ENCODE assay signal across 1 cellular context in the genomic region with DNA sequence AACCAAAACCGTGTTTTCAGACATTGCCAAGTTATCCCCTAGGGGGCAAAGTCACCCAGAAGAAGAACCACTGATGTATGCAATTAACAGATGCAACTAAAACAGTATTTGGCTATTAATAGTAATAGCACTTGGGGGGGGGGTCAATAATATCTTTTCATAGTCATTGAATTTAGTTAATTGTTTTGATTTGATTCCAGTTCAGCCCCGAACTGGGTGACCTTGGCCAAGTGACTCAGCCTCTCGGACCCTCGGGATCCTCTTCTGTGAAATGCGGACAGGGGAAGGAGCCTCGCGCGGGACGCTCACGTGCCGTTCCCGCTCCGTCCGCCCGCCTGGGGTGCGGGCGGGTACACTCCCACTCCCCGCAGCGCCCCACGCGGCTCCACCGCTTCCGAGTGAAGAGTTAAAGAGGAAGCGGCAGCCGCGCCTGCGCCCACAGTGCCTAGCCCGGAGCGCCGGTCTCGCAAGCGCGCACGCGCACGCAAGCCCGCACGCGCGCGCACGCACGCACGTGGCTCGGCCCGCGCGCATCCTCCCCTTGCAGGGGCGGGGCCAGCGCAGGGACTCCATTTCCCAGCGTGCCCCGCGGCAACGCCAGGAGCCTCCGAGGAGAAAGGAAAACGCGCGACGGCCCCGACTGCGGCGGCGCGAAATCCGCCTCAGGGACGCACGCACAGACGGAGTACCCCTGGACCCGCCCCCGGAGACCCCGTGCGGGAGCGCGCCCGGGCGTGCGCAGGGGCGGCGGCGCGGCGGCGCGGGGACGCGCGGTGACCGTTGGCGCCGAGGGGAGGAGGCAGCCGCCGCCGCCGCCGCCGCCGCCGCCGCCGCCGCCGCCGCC.
TF ChIP-seq lines count a peak whose summit lies in the region.

Gene DAZAP1 (plus strand): TSS at position 769 of the 844 bp plus-strand sequence. CDS start 188 bp downstream, outside the sequence.

TF ChIP-seq in HEK293, 187 proteins besides CTCF, POLR2A, EP300 and RAD21 (continued from another document and continues in another):
- TF ChIP-seq, protein P1, sequence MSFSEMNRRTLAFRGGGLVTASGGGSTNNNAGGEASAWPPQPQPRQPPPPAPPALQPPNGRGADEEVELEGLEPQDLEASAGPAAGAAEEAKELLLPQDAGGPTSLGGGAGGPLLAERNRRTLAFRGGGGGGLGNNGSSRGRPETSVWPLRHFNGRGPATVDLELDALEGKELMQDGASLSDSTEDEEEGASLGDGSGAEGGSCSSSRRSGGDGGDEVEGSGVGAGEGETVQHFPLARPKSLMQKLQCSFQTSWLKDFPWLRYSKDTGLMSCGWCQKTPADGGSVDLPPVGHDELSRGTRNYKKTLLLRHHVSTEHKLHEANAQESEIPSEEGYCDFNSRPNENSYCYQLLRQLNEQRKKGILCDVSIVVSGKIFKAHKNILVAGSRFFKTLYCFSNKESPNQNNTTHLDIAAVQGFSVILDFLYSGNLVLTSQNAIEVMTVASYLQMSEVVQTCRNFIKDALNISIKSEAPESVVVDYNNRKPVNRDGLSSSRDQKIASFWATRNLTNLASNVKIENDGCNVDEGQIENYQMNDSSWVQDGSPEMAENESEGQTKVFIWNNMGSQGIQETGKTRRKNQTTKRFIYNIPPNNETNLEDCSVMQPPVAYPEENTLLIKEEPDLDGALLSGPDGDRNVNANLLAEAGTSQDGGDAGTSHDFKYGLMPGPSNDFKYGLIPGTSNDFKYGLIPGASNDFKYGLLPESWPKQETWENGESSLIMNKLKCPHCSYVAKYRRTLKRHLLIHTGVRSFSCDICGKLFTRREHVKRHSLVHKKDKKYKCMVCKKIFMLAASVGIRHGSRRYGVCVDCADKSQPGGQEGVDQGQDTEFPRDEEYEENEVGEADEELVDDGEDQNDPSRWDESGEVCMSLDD (tag by site-specific recombination; IDR thresholded peaks at IDR 0.05): peak; percentile 87
- peak; percentile 69 for TF ChIP-seq ZNF335 (tag by site-specific recombination; conservative IDR thresholded peaks at IDR 0.05)
- TF ChIP-seq ZNF768 (tag by site-specific recombination; IDR thresholded peaks at IDR 0.05): no peak; the same call in 1 of the 2 replicates
- TF ChIP-seq, protein P2, sequence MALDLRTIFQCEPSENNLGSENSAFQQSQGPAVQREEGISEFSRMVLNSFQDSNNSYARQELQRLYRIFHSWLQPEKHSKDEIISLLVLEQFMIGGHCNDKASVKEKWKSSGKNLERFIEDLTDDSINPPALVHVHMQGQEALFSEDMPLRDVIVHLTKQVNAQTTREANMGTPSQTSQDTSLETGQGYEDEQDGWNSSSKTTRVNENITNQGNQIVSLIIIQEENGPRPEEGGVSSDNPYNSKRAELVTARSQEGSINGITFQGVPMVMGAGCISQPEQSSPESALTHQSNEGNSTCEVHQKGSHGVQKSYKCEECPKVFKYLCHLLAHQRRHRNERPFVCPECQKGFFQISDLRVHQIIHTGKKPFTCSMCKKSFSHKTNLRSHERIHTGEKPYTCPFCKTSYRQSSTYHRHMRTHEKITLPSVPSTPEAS (tag by site-specific recombination; IDR thresholded peaks at IDR 0.05): no peak
- TF ChIP-seq ZNF223 (tag by site-specific recombination; IDR thresholded peaks at IDR 0.05): no peak
- no peak for TF ChIP-seq ZNF747 (tag by site-specific recombination; IDR thresholded peaks at IDR 0.05)
- TF ChIP-seq, protein P3, sequence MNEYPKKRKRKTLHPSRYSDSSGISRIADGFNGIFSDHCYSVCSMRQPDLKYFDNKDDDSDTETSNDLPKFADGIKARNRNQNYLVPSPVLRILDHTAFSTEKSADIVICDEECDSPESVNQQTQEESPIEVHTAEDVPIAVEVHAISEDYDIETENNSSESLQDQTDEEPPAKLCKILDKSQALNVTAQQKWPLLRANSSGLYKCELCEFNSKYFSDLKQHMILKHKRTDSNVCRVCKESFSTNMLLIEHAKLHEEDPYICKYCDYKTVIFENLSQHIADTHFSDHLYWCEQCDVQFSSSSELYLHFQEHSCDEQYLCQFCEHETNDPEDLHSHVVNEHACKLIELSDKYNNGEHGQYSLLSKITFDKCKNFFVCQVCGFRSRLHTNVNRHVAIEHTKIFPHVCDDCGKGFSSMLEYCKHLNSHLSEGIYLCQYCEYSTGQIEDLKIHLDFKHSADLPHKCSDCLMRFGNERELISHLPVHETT (tag by site-specific recombination; IDR thresholded peaks at IDR 0.05): peak; percentile 59; the same call in 1 of the 2 replicates
- TF ChIP-seq, protein P4, sequence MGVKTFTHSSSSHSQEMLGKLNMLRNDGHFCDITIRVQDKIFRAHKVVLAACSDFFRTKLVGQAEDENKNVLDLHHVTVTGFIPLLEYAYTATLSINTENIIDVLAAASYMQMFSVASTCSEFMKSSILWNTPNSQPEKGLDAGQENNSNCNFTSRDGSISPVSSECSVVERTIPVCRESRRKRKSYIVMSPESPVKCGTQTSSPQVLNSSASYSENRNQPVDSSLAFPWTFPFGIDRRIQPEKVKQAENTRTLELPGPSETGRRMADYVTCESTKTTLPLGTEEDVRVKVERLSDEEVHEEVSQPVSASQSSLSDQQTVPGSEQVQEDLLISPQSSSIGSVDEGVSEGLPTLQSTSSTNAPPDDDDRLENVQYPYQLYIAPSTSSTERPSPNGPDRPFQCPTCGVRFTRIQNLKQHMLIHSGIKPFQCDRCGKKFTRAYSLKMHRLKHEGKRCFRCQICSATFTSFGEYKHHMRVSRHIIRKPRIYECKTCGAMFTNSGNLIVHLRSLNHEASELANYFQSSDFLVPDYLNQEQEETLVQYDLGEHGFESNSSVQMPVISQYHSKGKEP (tag by site-specific recombination; IDR thresholded peaks at IDR 0.05): peak; percentile 74
- TF ChIP-seq, protein P5, sequence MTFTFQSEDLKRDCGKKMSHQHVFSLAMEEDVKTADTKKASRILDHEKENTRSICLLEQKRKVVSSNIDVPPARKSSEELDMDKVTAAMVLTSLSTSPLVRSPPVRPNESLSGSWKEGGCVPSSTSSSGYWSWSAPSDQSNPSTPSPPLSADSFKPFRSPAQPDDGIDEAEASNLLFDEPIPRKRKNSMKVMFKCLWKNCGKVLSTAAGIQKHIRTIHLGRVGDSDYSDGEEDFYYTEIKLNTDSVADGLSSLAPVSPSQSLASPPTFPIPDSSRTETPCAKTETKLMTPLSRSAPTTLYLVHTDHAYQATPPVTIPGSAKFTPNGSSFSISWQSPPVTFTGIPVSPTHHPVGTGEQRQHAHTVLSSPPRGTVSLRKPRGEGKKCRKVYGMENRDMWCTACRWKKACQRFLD (tag by site-specific recombination; IDR thresholded peaks at IDR 0.05): no peak
- peak; percentile 48; the same call in 1 of the 2 replicates for TF ChIP-seq ZNF121 (tag by site-specific recombination; IDR thresholded peaks at IDR 0.05)
- peak; percentile 83 for TF ChIP-seq ZBTB8A (tag by site-specific recombination; IDR thresholded peaks at IDR 0.05)
- peak; percentile 71; the same call in 1 of the 2 replicates for TF ChIP-seq ZNF324 (tag by site-specific recombination; IDR thresholded peaks at IDR 0.05)
- TF ChIP-seq TRIM28 (IDR thresholded peaks at IDR 0.05; ENCODE audit: borderline replicate concordance, low read length): no peak
- no peak for TF ChIP-seq ZNF623 (tag by site-specific recombination; IDR thresholded peaks at IDR 0.05)
- TF ChIP-seq GLIS1 (tag by site-specific recombination; IDR thresholded peaks at IDR 0.05): peak; percentile 73
- no peak for TF ChIP-seq ZNF146 (tag by site-specific recombination; IDR thresholded peaks at IDR 0.05)
- peak; percentile 100 for TF ChIP-seq ZXDB (tag by site-specific recombination; IDR thresholded peaks at IDR 0.05)
- no peak for TF ChIP-seq ZNF830 (tag by site-specific recombination; IDR thresholded peaks at IDR 0.05; ENCODE audit: low read depth)
- TF ChIP-seq ZNF354C (tag by site-specific recombination; IDR thresholded peaks at IDR 0.05; ENCODE audit: borderline replicate concordance, low read depth): no peak
- 0 out of 2 replicates have a peak, but pooled peaks have one; percentile 25 for TF ChIP-seq PRDM4 (tag by site-specific recombination; IDR thresholded peaks at IDR 0.05)
- TF ChIP-seq GLI4 (tag by site-specific recombination; IDR thresholded peaks at IDR 0.05): no peak
- peak; percentile 78 for TF ChIP-seq SP7 (tag by site-specific recombination; IDR thresholded peaks at IDR 0.05)
- TF ChIP-seq BCL6B (tag by site-specific recombination; IDR thresholded peaks at IDR 0.05): no peak
- no peak for TF ChIP-seq ZNF311 (tag by site-specific recombination; IDR thresholded peaks at IDR 0.05; ENCODE audit: borderline replicate concordance)
- TF ChIP-seq ZNF341 (tag by site-specific recombination; IDR thresholded peaks at IDR 0.05; ENCODE audit: low read depth): peak; percentile 34
- no peak for TF ChIP-seq ZNF214 (tag by site-specific recombination; IDR thresholded peaks at IDR 0.05; ENCODE audit: borderline replicate concordance)
- no peak for TF ChIP-seq ZNF624 (tag by site-specific recombination; IDR thresholded peaks at IDR 0.05)
- 0 out of 2 replicates have a peak, but pooled peaks have one; percentile 84 for TF ChIP-seq ZNF561 (tag by site-specific recombination; IDR thresholded peaks at IDR 0.05; ENCODE audit: borderline replicate concordance)
- peak; percentile 69; the same call in 1 of the 2 replicates for TF ChIP-seq ZNF660 (tag by site-specific recombination; IDR thresholded peaks at IDR 0.05)
- TF ChIP-seq ZBTB17 (tag by site-specific recombination; IDR thresholded peaks at IDR 0.05): peak; percentile 62; the same call in 1 of the 2 replicates
- TF ChIP-seq, protein P6, sequence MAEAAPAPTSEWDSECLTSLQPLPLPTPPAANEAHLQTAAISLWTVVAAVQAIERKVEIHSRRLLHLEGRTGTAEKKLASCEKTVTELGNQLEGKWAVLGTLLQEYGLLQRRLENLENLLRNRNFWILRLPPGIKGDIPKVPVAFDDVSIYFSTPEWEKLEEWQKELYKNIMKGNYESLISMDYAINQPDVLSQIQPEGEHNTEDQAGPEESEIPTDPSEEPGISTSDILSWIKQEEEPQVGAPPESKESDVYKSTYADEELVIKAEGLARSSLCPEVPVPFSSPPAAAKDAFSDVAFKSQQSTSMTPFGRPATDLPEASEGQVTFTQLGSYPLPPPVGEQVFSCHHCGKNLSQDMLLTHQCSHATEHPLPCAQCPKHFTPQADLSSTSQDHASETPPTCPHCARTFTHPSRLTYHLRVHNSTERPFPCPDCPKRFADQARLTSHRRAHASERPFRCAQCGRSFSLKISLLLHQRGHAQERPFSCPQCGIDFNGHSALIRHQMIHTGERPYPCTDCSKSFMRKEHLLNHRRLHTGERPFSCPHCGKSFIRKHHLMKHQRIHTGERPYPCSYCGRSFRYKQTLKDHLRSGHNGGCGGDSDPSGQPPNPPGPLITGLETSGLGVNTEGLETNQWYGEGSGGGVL (tag by site-specific recombination; IDR thresholded peaks at IDR 0.05): peak; percentile 47
- 0 out of 2 replicates have a peak, but pooled peaks have one; percentile 53 for TF ChIP-seq KLF8 (tag by site-specific recombination; IDR thresholded peaks at IDR 0.05)
- no peak for TF ChIP-seq ZNF175 (tag by site-specific recombination; IDR thresholded peaks at IDR 0.05)
- TF ChIP-seq HOXA7 (CRISPR knock-in tag; IDR thresholded peaks at IDR 0.05; ENCODE audit: borderline replicate concordance): no peak
- TF ChIP-seq ZNF600 (tag by site-specific recombination; IDR thresholded peaks at IDR 0.05): 0 out of 2 replicates have a peak, but pooled peaks have one; percentile 22
- peak; percentile 52; the same call in 1 of the 2 replicates for TF ChIP-seq KLF9 (tag by site-specific recombination; IDR thresholded peaks at IDR 0.05; ENCODE audit: low read depth)
- TF ChIP-seq ZNF239 (tag by site-specific recombination; IDR thresholded peaks at IDR 0.05): no peak
- no peak for TF ChIP-seq ZNF169 (tag by site-specific recombination; IDR thresholded peaks at IDR 0.05)
- TF ChIP-seq ZEB2 (tag by site-specific recombination; IDR thresholded peaks at IDR 0.05): peak; percentile 75; the same call in 1 of the 2 replicates
- TF ChIP-seq KLF10 (tag by site-specific recombination; IDR thresholded peaks at IDR 0.05): 0 out of 2 replicates have a peak, but pooled peaks have one; percentile 66
- TF ChIP-seq ZBTB1 (tag by site-specific recombination; IDR thresholded peaks at IDR 0.05): no peak
- TF ChIP-seq ZNF391 (tag by site-specific recombination; IDR thresholded peaks at IDR 0.05; ENCODE audit: borderline replicate concordance, low read depth): no peak
